In genomic region chr2:85367180-85367579, GRCh38 we compare ENCODE assay signal across 33 cellular contexts. TPM values are rescaled to one million over a fixed set of nuclear protein-coding genes. Genes with fewer than 3 reads are reported as not detected.
"Had no signal": no experiment of that assay in that cellular context is flagged by ENCODE, and none has a peak within 500 bp of the region (broad histone marks: within the 10 kb centered on the region; RNA-seq: fewer than 3 reads in every experiment).

No MANE protein-coding gene starts in this region.

- H3K9me3 ChIP-seq: body of pancreas, breast epithelium, Peyer's patch, SJSA1 had no signal

- DNase-seq: activated CD4-positive, alpha-beta T cell treated with anti-CD3 and anti-CD28 coated beads, Interleukin-2, amount 10 ng/mL, durations not matched to agents 24 days and 14 days; activated CD4-positive, alpha-beta T cell treated with anti-CD3 and anti-CD28 coated beads, Interleukin-2, amount 50 U/mL, for 4 hours; activated CD8-positive, alpha-beta T cell treated with anti-CD3 and anti-CD28 coated beads for 36 hours; activated effector memory CD4-positive, alpha-beta T cell treated with anti-CD3 and anti-CD28 coated beads, Interleukin-2, amount 50 U/mL, for 16 hours; activated naive CD4-positive, alpha-beta T cell treated with Interleukin-2 at 50 U/mL for 16 hours; activated naive CD8-positive, alpha-beta T cell treated with anti-CD3 and anti-CD28 coated beads, Interleukin-2, amount 10 ng/mL, durations not matched to agents 7 days and 5 days; activated T-cell treated with anti-CD3 and anti-CD28 coated beads, Interleukin-2, amount 50 U/mL, for 1 hour; activated T-cell treated with anti-CD3 and anti-CD28 coated beads, Interleukin-2, amount 50 U/mL, for 72 hours; body of pancreas; MM.1S; MV-4-11; NCI-H1092; NCI-H146; NCI-H187; NCI-H2029 treated with DMSO at 0.1 percent for 48 hours; NCI-H2107; NCI-H2171; NCI-H510A; NCI-H526; NCI-H748 treated with DMSO at 0.1 percent for 48 hours; NK-92 treated with Interleukin-12 subunit alpha and Interleukin-12 subunit beta, amount 100 ng/mL, for 24 hours; PC-3; RPMI8226; SHP77 treated with DMSO at 0.1 percent for 48 hours; T-cell; T1000; WERI-Rb-1 had no signal

- H3K27ac ChIP-seq: body of pancreas, breast epithelium, Peyer's patch, SJSA1, WERI-Rb-1 had no signal

- H3K4me3 ChIP-seq: body of pancreas, breast epithelium, Peyer's patch, SJSA1 had no signal

- H3K36me3 ChIP-seq: breast epithelium had no signal

- H3K4me1 ChIP-seq: body of pancreas, breast epithelium, Peyer's patch had no signal

- H3K27me3 ChIP-seq: body of pancreas, breast epithelium, Peyer's patch, SJSA1 had no signal

- ATAC-seq: activated CD8-positive, alpha-beta T cell treated with anti-CD3 and anti-CD28 coated beads for 36 hours; activated T-cell treated with anti-CD3 and anti-CD28 coated beads, Interleukin-2, amount 50 U/mL, for 72 hours; activated T-helper 17 cell treated with anti-CD3 and anti-CD28 coated beads, Interleukin-2, amount 50 U/mL, for 72 hours; body of pancreas; PC-3; SK-N-SH treated with all-trans-retinoic acid at 6 μM for 48 hours; T-cell had no signal

RNA-seq across cellular contexts. Expression of gene SH2D6, which starts 51.3 kb away (rescaled TPM):
- total RNA-seq: breast epithelium, cardiac septum, PC-3, SJSA1 had no signal
